Comparison of ENCODE assay signal across 1 cellular context in the genomic region with DNA sequence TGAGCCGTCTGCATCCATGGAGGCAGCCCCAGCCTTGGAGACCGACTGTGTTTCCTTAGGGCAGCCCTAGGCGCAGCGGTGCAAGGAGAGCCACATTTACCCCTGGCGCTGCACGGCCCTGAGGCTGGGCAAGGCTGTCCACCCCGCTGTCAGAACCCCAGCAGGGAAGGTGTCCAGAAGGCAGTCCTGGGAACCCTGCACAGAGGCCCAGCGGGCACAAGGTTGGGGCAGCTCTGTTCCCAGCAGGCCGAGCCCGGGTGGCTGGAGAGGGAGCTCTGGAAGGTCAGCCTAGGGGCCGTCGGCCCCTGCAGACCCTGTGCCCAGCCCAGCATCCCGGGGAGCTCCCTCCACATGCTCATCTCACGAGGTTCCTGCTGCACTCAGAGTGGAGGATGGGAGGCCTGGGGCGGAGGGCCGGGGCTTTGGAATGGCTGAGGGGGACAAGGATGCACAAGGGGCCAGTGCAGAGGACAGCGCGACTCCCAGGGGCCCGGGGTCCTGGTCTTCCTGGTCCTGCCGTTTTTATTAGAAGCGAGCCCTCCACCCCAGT.
TF ChIP-seq lines count a peak whose summit lies in the region.

No MANE protein-coding gene starts in this region.

TF ChIP-seq in SK-N-SH, 30 proteins besides CTCF, POLR2A, EP300 and RAD21 (continued from another document):
- TF ChIP-seq, protein P1, sequence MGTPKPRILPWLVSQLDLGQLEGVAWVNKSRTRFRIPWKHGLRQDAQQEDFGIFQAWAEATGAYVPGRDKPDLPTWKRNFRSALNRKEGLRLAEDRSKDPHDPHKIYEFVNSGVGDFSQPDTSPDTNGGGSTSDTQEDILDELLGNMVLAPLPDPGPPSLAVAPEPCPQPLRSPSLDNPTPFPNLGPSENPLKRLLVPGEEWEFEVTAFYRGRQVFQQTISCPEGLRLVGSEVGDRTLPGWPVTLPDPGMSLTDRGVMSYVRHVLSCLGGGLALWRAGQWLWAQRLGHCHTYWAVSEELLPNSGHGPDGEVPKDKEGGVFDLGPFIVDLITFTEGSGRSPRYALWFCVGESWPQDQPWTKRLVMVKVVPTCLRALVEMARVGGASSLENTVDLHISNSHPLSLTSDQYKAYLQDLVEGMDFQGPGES (IDR thresholded peaks at IDR 0.05; ENCODE audit: low read depth, low read length): no peak
- TF ChIP-seq FOXJ3 (CRISPR knock-in tag; IDR thresholded peaks at IDR 0.05) (no peak), ELF1 (IDR thresholded peaks at IDR 0.05) (no peak), JUND (IDR thresholded peaks at IDR 0.05) (no peak), NRF1 (IDR thresholded peaks at IDR 0.05; ENCODE audit: low read depth, low read length) (no peak), SMC3 (IDR thresholded peaks at IDR 0.05; ENCODE audit: low read depth, low read length) (no peak), TCF12 (IDR thresholded peaks at IDR 0.05) (no peak)
